ENCODE assay signal across 1 cellular context in the genomic region with DNA sequence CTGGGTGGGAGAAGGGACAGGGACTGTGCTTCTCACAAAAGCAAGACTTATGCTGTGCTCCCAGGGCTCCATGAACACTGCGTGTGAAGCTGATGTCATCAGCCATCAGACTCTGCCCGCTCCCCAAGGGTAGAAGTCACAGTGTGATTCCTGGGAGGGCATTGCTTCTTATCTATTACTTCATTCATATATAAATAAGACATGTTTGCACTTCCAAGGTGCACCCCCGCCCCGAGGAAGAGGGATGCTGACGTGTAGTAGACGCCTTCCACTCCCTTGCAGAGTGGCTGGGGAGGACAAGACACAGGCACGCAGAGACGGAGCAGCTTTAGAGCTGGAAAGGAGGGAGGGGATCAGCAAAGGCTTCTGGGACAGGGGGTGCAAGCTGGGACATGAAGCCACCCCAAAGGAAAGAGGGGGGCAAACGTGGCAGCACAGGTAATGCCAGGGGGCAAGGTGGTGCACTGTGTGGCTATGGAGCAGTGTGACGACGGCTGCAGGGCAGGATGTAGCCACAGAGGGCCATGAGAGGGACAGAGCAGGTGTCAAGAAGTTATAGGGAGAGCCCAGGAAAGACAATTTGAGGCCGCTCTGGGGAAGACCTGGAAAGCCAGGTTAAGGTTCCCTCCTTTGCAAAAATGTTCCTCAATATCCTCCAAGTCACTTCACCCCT.
A peak's percentile ranks its signal among the peaks of the same experiment; 100 is the strongest.
TF ChIP-seq lines count a peak whose summit lies in the region.

No MANE protein-coding gene starts in this region.

TF ChIP-seq in A549, 52 proteins besides CTCF, POLR2A, EP300 and RAD21 (continued from another document):
- TF ChIP-seq, protein P1, sequence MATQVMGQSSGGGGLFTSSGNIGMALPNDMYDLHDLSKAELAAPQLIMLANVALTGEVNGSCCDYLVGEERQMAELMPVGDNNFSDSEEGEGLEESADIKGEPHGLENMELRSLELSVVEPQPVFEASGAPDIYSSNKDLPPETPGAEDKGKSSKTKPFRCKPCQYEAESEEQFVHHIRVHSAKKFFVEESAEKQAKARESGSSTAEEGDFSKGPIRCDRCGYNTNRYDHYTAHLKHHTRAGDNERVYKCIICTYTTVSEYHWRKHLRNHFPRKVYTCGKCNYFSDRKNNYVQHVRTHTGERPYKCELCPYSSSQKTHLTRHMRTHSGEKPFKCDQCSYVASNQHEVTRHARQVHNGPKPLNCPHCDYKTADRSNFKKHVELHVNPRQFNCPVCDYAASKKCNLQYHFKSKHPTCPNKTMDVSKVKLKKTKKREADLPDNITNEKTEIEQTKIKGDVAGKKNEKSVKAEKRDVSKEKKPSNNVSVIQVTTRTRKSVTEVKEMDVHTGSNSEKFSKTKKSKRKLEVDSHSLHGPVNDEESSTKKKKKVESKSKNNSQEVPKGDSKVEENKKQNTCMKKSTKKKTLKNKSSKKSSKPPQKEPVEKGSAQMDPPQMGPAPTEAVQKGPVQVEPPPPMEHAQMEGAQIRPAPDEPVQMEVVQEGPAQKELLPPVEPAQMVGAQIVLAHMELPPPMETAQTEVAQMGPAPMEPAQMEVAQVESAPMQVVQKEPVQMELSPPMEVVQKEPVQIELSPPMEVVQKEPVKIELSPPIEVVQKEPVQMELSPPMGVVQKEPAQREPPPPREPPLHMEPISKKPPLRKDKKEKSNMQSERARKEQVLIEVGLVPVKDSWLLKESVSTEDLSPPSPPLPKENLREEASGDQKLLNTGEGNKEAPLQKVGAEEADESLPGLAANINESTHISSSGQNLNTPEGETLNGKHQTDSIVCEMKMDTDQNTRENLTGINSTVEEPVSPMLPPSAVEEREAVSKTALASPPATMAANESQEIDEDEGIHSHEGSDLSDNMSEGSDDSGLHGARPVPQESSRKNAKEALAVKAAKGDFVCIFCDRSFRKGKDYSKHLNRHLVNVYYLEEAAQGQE (IDR thresholded peaks at IDR 0.05) = no peak
- TF ChIP-seq RNF2 (IDR thresholded peaks at IDR 0.05; ENCODE audit: borderline replicate concordance, low read depth) (no peak), EHMT2 (IDR thresholded peaks at IDR 0.05; ENCODE audit: low read depth) (no peak), ZFP36 (IDR thresholded peaks at IDR 0.05; ENCODE audit: borderline replicate concordance, partially characterized antibody) (no peak), CHD2 (IDR thresholded peaks at IDR 0.05; ENCODE audit: low read length, partially characterized antibody) (no peak), SMC3 (IDR thresholded peaks at IDR 0.05) (peak; percentile 29; the same call in 1 of the 3 replicates), NR3C1 (IDR thresholded peaks at IDR 0.05) (no peak)
- TF ChIP-seq, protein P2, sequence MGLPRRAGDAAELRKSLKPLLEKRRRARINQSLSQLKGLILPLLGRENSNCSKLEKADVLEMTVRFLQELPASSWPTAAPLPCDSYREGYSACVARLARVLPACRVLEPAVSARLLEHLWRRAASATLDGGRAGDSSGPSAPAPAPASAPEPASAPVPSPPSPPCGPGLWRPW (IDR thresholded peaks at IDR 0.05) = 0 out of 2 replicates have a peak, but pooled peaks have one; percentile 34
- TF ChIP-seq, protein P3, sequence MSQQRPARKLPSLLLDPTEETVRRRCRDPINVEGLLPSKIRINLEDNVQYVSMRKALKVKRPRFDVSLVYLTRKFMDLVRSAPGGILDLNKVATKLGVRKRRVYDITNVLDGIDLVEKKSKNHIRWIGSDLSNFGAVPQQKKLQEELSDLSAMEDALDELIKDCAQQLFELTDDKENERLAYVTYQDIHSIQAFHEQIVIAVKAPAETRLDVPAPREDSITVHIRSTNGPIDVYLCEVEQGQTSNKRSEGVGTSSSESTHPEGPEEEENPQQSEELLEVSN (IDR thresholded peaks at IDR 0.05; ENCODE audit: borderline replicate concordance, low read depth) = peak; percentile 68
- TF ChIP-seq, protein P4, sequence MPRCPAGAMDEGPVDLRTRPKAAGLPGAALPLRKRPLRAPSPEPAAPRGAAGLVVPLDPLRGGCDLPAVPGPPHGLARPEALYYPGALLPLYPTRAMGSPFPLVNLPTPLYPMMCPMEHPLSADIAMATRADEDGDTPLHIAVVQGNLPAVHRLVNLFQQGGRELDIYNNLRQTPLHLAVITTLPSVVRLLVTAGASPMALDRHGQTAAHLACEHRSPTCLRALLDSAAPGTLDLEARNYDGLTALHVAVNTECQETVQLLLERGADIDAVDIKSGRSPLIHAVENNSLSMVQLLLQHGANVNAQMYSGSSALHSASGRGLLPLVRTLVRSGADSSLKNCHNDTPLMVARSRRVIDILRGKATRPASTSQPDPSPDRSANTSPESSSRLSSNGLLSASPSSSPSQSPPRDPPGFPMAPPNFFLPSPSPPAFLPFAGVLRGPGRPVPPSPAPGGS (IDR thresholded peaks at IDR 0.05) = peak; percentile 73; the same call in 1 of the 3 replicates
